ENCODE assay signal across 8 cellular contexts in the genomic region with DNA sequence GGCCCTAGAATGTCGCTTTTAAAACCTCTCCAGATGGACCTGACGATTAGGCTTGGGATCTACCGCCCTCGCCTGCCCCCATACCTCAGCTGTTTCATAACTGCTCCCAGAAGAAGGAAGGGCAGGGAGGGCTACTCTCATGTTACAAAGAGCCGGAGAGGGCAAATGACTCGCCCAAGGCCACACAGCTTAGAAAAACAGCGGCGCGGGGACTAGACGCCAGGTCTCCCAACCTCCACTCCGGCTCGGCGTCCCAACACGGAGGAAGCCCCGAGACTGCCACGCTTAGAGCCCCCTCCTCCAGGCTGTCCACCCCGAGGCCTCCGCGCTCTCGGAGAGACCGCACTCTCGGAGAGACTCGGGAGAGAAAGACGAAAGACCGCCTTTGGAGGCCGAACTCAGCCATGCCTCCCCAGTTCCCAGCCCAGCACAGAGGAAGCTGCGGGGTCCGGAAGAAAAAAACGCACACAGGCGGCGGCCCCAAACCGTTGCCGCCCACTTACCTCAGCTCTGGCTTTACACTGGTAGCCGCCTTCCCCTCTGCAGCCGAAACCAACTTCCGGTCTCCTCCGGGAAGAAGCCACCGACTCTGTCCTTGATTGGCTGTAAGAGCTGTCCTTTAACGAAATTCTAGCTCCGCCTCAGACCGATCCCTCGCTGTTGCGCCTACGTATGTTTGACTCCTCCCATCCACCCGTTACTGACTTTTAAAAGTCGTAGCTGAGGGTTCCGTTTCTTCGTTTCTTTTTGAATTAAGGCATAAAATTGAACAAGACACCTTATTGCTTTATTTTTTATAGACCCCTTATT. TPM values are rescaled to one million over a fixed set of nuclear protein-coding genes. Genes with fewer than 3 reads are reported as not detected.
DNase-seq lines count a peak whose midpoint lies in the region; ATAC-seq, FAIRE-seq and TF ChIP-seq lines count a peak whose summit lies in the region.

A gene with protein sequence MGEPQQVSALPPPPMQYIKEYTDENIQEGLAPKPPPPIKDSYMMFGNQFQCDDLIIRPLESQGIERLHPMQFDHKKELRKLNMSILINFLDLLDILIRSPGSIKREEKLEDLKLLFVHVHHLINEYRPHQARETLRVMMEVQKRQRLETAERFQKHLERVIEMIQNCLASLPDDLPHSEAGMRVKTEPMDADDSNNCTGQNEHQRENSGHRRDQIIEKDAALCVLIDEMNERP (minus strand): TSS at position 549 of the 810 bp plus-strand sequence. CDS start 3,434 bp downstream, outside the sequence.

- BruUV-seq in OCI-LY7 (replicated peaks; lab: Mats Ljungman, UMichigan), result TSS peak; percentile 86

- peaks cover 17% of the 10 kb centered on the region; the same call in 1 of the 2 replicates for H3K79me2 ChIP-seq in OCI-LY7 (ENCODE audit: insufficient read depth, low read depth, low read length)

- peak within 1 kb of the TSS; percentile 86 for H3K4me2 ChIP-seq in OCI-LY7 (ENCODE audit: low read length)

- H3K27ac ChIP-seq in OCI-LY7 (ENCODE audit: low read depth, low read length, poor library complexity, severe bottlenecking), result peak within 1 kb of the TSS; percentile 68

- H2AFZ ChIP-seq in OCI-LY7 (ENCODE audit: low read length), result peak within 1 kb of the TSS; percentile 73

- H3K4me3 ChIP-seq in OCI-LY7 (ENCODE audit: low read depth, low read length, poor library complexity, severe bottlenecking) (peak within 1 kb of the TSS; percentile 90), epithelial cell of esophagus (ENCODE audit: low read length) (peak within 1 kb of the TSS; percentile 85), mononuclear cell (ENCODE audit: low read length) (peak within 1 kb of the TSS; percentile 99)

- H3K27me3 ChIP-seq in mononuclear cell (ENCODE audit: insufficient read depth, low read length), result no peaks in the 10 kb centered on the region

- H3K36me3 ChIP-seq in OCI-LY7 (ENCODE audit: insufficient read depth, low read length), result peaks cover 36% of the 10 kb centered on the region

- H3K4me1 ChIP-seq in OCI-LY7 (ENCODE audit: insufficient read depth, low read length, poor library complexity, severe bottlenecking), result peaks cover 14% of the 10 kb centered on the region
- H3K4me1 ChIP-seq in mononuclear cell (ENCODE audit: insufficient read depth, low read length), result peaks cover 22% of the 10 kb centered on the region

- H4K20me1 ChIP-seq in OCI-LY7 (ENCODE audit: insufficient read depth, low read length), result no peaks in the 10 kb centered on the region

- peak; percentile 99 for ATAC-seq in GM21526 (IDR thresholded peaks at IDR 0.05; ENCODE audit: low FRiP score, unreplicated experiment)

- CTCF ChIA-PET in OCI-LY7 (lab: Charles Lee; ENCODE audit: unreplicated experiment), result interaction anchor here (0.6 to 2.7 kb wide), 3 partner anchors 10 to 318 kb away, joined by 4 to 14 read pairs (median 5); no protein-coding TSS in a partner anchor

- intact Hi-C loops in OCI-LY7 (cut with micrococcal nuclease; ENCODE audit: unreplicated experiment), result loop anchor here (10.0 kb wide), 1 partner anchor 342 kb away; no protein-coding TSS in a partner anchor

- H3K9me2 ChIP-seq in OCI-LY7 (ENCODE audit: insufficient read depth, low read length), result no peaks in the 10 kb centered on the region

- no peak for TF ChIP-seq CTCF in D721Med (IDR thresholded peaks at IDR 0.05; ENCODE audit: insufficient read depth, missing control alignments)
- TF ChIP-seq CTCF in OCI-LY7 (conservative IDR thresholded peaks at IDR 0.05; ENCODE audit: low read length), result no peak
- TF ChIP-seq CTCF in epithelial cell of esophagus (IDR thresholded peaks at IDR 0.05; ENCODE audit: insufficient read depth, low read depth, low read length, missing control alignments), result no peak

- peak; percentile 79 for FAIRE-seq in D721Med (lab: Jason Lieb, UNC)

- peak; percentile 91 for DNase-seq in D721Med (ENCODE audit: insufficient read length, low spot score)
- DNase-seq in HuH-7.5 (ENCODE audit: low spot score), result peak; percentile 83
- DNase-seq in OCI-LY7 (ENCODE audit: low spot score), result peak; percentile 100
- DNase-seq in activated T-cell treated with anti-CD3 and anti-CD28 coated beads for 1 hour (ENCODE audit: low read depth), result peak; percentile 76
- DNase-seq in epithelial cell of esophagus (ENCODE audit: low read depth), result peak; percentile 99
- DNase-seq in stimulated activated CD8-positive, alpha-beta memory T cell treated with anti-CD3 and anti-CD28 coated beads, Interleukin-4, amount 100 ng/mL, for 1 hour (ENCODE audit: low read depth in 2 of 2, low spot score in 1 of 2), result peak; percentile 65 to 83

- POLR2A ChIA-PET in OCI-LY7 (lab: Charles Lee), result interaction anchor here (0.5 to 2.5 kb wide), 45 partner anchors 10 to 588 kb away, joined by 3 to 22 read pairs (median 3); a partner anchor contains a TSS

- H3K9me3 ChIP-seq in OCI-LY7 (ENCODE audit: low read length) (no peaks in the 10 kb centered on the region), mononuclear cell (ENCODE audit: low read depth, low read length) (no peaks in the 10 kb centered on the region)

RNA-seq across cellular contexts. Expression of the gene that starts here (rescaled TPM):
- 19.0 and 23.3 TPM in 2 replicates for total RNA-seq in OCI-LY7 (2014; rRNA removed; shearing (Covaris generic))
- total RNA-seq in OCI-LY7 (2022) (18.9 and 19.6 TPM in 2 replicates), mononuclear cell (12.0 TPM)

Comparison
In these comparisons a context has a peak if more than half of its experiments do, and no peak if none do; other contexts are left out.
1. Peak in every context shown above with its lines: DNase-seq, ATAC-seq, H3K4me3 ChIP-seq and H3K27ac ChIP-seq.